8 cellular contexts compared by ENCODE assay signal in the genomic region with DNA sequence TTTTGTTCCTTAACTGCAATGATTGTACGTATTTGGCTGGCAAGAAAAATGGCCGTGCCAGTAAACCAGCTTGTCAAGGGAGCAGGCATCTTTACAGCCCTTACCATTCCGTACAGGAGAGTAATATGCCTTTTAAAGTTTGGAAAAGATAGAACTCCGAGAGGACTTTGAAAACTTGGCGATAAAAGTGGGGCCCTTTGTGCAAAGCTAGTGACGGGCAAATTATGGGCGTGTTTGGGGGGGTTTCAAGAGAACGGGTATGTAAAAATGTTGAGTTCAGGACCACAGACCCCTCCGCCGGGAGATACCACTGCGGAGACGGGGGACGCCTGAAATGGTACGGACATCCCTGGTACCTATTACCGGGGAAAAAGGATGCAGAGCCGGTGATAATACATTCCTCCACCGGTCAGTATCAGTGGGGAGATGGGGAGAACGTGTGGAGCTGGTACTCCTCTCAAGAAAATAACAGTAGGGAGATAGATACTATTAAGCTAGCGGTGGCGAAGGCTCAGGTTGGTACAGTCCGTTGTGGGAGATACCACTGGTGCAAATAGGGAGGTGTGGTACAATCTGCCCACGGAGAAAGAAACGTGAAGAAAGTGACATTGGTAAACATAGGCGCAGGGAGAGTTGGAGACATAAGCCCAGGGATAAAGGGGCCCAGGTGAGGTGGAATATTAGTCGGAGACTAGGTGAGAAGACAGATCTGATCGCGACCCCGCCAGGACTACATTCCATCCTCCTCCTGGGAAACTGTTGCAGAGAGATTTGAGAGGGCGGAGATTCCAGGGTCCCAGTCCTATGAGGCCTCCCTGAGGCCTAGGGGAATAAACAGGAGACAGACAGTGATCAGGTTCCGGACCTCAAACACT. TPM values are rescaled to one million over a fixed set of nuclear protein-coding genes. Genes with fewer than 3 reads are reported as not detected.
A peak's percentile ranks its signal among the peaks of the same experiment; 100 is the strongest.
DNase-seq lines count a peak whose midpoint lies in the region; ATAC-seq and TF ChIP-seq lines count a peak whose summit lies in the region.

No MANE protein-coding gene starts in this region.

- H4K20me1 ChIP-seq in neural cell (ENCODE audit: insufficient read depth), result no peaks in the 10 kb centered on the region

- peak overlapping the region; percentile 71 for H3K4me3 ChIP-seq in AG04450 (ENCODE audit: low read depth, low read length)
- peak overlapping the region; percentile 69 for H3K4me3 ChIP-seq in neural cell (ENCODE audit: low read length)

- TF ChIP-seq EP300 in neural cell (conservative IDR thresholded peaks at IDR 0.05; ENCODE audit: poor library complexity, severe bottlenecking), result no peak

- CTCF ChIA-PET in AG04450 (lab: Charles Lee) (no interaction called here), RWPE1 (lab: Yijun Ruan, JAX) (no interaction called here)

- POLR2A ChIA-PET in AG04450 (lab: Yijun Ruan, JAX) (no interaction called here), RWPE1 (lab: Yijun Ruan, JAX; ENCODE audit: low non-redundant PET) (interaction anchor here (0.6 kb wide), 1 partner anchor 501 kb away, joined by 3 read pairs; no protein-coding TSS in a partner anchor)

- H3K4me2 ChIP-seq in neural cell (ENCODE audit: low read length), result peak overlapping the region; percentile 35

- H3K36me3 ChIP-seq in neural cell (ENCODE audit: insufficient read depth, low read length), result no peaks in the 10 kb centered on the region

- ATAC-seq in GM19324 (IDR thresholded peaks at IDR 0.05; ENCODE audit: low FRiP score, unreplicated experiment), result peak; percentile 54
- ATAC-seq in foreskin keratinocyte, result peak; percentile 76

- no peaks in the 10 kb centered on the region for H3K4me1 ChIP-seq in foreskin keratinocyte

- H3K4me1 Mint-ChIP-seq in stimulated activated naive CD8-positive, alpha-beta T cell treated with anti-CD3 and anti-CD28 coated beads, Interleukin-15, Interleukin-2, amounts not matched to agents 100 ng/mL and 50 ng/mL, for 24 hours (ENCODE audit: low read depth), result peaks cover 30% of the 10 kb centered on the region

- no peaks in the 10 kb centered on the region for H3K79me2 ChIP-seq in neural cell (replicated peaks; ENCODE audit: insufficient read depth, low read length)

- no peaks in the 10 kb centered on the region for H3K27me3 Mint-ChIP-seq in stimulated activated naive CD8-positive, alpha-beta T cell treated with anti-CD3 and anti-CD28 coated beads, Interleukin-15, Interleukin-2, amounts not matched to agents 100 ng/mL and 50 ng/mL, for 24 hours

- H3K9ac ChIP-seq in neural cell (ENCODE audit: low read length), result peak overlapping the region; percentile 86

- H3K27ac ChIP-seq in AG04450 (ENCODE audit: low read depth, low read length) (peak overlapping the region; percentile 81), RWPE1 (peak overlapping the region; percentile 72), foreskin keratinocyte (peak overlapping the region; percentile 94), neural cell (ENCODE audit: low read length) (peak overlapping the region; percentile 88)

- TF ChIP-seq RAD21 in neural cell (conservative IDR thresholded peaks at IDR 0.05), result no peak

- TF ChIP-seq CTCF in AG04450 (IDR thresholded peaks at IDR 0.05; ENCODE audit: low read depth, low read length), result no peak
- no peak for TF ChIP-seq CTCF in RWPE1 (conservative IDR thresholded peaks at IDR 0.05; ENCODE audit: low read depth)
- TF ChIP-seq CTCF in foreskin keratinocyte (conservative IDR thresholded peaks at IDR 0.05), result no peak
- no peak for TF ChIP-seq CTCF in neural cell (IDR thresholded peaks at IDR 0.05; ENCODE audit: poor library complexity, severe bottlenecking)

- H3K27ac Mint-ChIP-seq in stimulated activated naive CD8-positive, alpha-beta T cell treated with anti-CD3 and anti-CD28 coated beads, Interleukin-15, Interleukin-2, amounts not matched to agents 100 ng/mL and 50 ng/mL, for 24 hours, result peak overlapping the region; percentile 99

- H3K9me3 Mint-ChIP-seq in stimulated activated naive CD8-positive, alpha-beta T cell treated with anti-CD3 and anti-CD28 coated beads, Interleukin-15, Interleukin-2, amounts not matched to agents 100 ng/mL and 50 ng/mL, for 24 hours, result peaks cover 3% of the 10 kb centered on the region

- peak overlapping the region; percentile 91 for H3K4me3 Mint-ChIP-seq in stimulated activated naive CD8-positive, alpha-beta T cell treated with anti-CD3 and anti-CD28 coated beads, Interleukin-15, Interleukin-2, amounts not matched to agents 100 ng/mL and 50 ng/mL, for 24 hours

- no peaks in the 10 kb centered on the region for H3K9me3 ChIP-seq in AG04450 (ENCODE audit: control insufficient read depth, insufficient read depth, low read length)
- no peaks in the 10 kb centered on the region for H3K9me3 ChIP-seq in neural cell (ENCODE audit: low read length)

- H2AFZ ChIP-seq in neural cell (ENCODE audit: low read depth, low read length), result peak overlapping the region; percentile 56

- H3F3A ChIP-seq in neural cell (ENCODE audit: insufficient read depth, low read length, poor library complexity, severe bottlenecking), result no peaks in the 10 kb centered on the region

- peak; percentile 61 for DNase-seq in AG04450 (ENCODE audit: low read depth, low spot score)
- DNase-seq in LoVo (ENCODE audit: low spot score), result peak; percentile 66
- peak; percentile 52 for DNase-seq in RWPE1 (ENCODE audit: low spot score)
- DNase-seq in activated naive CD4-positive, alpha-beta T cell (lab: John Stamatoyannopoulos, UW), result peak; percentile 30 to 68 (median 51)
- peak; percentile 69 to 83 for DNase-seq in foreskin keratinocyte

- H3K9me2 ChIP-seq in neural cell (ENCODE audit: insufficient read depth, low read length), result no peaks in the 10 kb centered on the region

- H3K27me3 ChIP-seq in AG04450 (ENCODE audit: control insufficient read depth, insufficient read depth, low read length) (no peaks in the 10 kb centered on the region), foreskin keratinocyte (no peaks in the 10 kb centered on the region), neural cell (ENCODE audit: insufficient read depth, low read depth, low read length) (no peaks in the 10 kb centered on the region)

- H3K36me3 Mint-ChIP-seq in stimulated activated naive CD8-positive, alpha-beta T cell treated with anti-CD3 and anti-CD28 coated beads, Interleukin-15, Interleukin-2, amounts not matched to agents 100 ng/mL and 50 ng/mL, for 24 hours (ENCODE audit: low read depth), result no peaks in the 10 kb centered on the region

TF ChIP-seq in neural cell, 6 proteins besides CTCF, POLR2A, EP300 and RAD21:
- TF ChIP-seq EZH2 (IDR thresholded peaks at IDR 0.05; ENCODE audit: borderline replicate concordance, insufficient read depth, low read length, poor library complexity, severe bottlenecking), result no peak
- TF ChIP-seq TAF1 (IDR thresholded peaks at IDR 0.05; ENCODE audit: low read depth), result no peak
- no peak for TF ChIP-seq POLR2AphosphoS5 (IDR thresholded peaks at IDR 0.05)
- TF ChIP-seq, protein P1, sequence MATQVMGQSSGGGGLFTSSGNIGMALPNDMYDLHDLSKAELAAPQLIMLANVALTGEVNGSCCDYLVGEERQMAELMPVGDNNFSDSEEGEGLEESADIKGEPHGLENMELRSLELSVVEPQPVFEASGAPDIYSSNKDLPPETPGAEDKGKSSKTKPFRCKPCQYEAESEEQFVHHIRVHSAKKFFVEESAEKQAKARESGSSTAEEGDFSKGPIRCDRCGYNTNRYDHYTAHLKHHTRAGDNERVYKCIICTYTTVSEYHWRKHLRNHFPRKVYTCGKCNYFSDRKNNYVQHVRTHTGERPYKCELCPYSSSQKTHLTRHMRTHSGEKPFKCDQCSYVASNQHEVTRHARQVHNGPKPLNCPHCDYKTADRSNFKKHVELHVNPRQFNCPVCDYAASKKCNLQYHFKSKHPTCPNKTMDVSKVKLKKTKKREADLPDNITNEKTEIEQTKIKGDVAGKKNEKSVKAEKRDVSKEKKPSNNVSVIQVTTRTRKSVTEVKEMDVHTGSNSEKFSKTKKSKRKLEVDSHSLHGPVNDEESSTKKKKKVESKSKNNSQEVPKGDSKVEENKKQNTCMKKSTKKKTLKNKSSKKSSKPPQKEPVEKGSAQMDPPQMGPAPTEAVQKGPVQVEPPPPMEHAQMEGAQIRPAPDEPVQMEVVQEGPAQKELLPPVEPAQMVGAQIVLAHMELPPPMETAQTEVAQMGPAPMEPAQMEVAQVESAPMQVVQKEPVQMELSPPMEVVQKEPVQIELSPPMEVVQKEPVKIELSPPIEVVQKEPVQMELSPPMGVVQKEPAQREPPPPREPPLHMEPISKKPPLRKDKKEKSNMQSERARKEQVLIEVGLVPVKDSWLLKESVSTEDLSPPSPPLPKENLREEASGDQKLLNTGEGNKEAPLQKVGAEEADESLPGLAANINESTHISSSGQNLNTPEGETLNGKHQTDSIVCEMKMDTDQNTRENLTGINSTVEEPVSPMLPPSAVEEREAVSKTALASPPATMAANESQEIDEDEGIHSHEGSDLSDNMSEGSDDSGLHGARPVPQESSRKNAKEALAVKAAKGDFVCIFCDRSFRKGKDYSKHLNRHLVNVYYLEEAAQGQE (IDR thresholded peaks at IDR 0.05; ENCODE audit: borderline replicate concordance), result no peak
- TF ChIP-seq SMC3 (conservative IDR thresholded peaks at IDR 0.05; ENCODE audit: poor library complexity), result no peak
- TF ChIP-seq MXI1 (conservative IDR thresholded peaks at IDR 0.05; ENCODE audit: poor library complexity, severe bottlenecking), result no peak

RNA-seq across cellular contexts. Expression of a gene that starts 14.5 kb away (rescaled TPM):
- polyA plus RNA-seq in AG04450 (2011; rRNA removed) (not detected in 2 replicates), foreskin keratinocyte (not detected in 2 replicates), neural cell (not detected in 2 replicates)
- not detected in 2 replicates for polyA minus RNA-seq in AG04450 (2011; rRNA and poly(A)+ RNA removed)
- total RNA-seq in foreskin keratinocyte, result not detected in 2 replicates
- not detected in 2 replicates for polyA minus RNA-seq in neural cell

RNA-seq across cellular contexts. Expression of a gene that starts 17.5 kb away (rescaled TPM):
- 2.4 and 3.6 TPM in 2 replicates for polyA plus RNA-seq in AG04450 (2011; rRNA removed)
- 2.1 and 3.4 TPM in 2 replicates for polyA minus RNA-seq in AG04450 (2011; rRNA and poly(A)+ RNA removed)
- total RNA-seq in foreskin keratinocyte, result 3.4 and 3.7 TPM in 2 replicates
- polyA plus RNA-seq in foreskin keratinocyte, result 1.1 and 1.3 TPM in 2 replicates
- 12.2 and 12.5 TPM in 2 replicates for polyA plus RNA-seq in neural cell
- 13.9 and 16.1 TPM in 2 replicates for polyA minus RNA-seq in neural cell

RNA-seq across cellular contexts. Expression of a gene that starts 50.2 kb away (rescaled TPM):
- 0.69 and 0.77 TPM in 2 replicates for polyA plus RNA-seq in AG04450 (2011; rRNA removed)
- polyA minus RNA-seq in AG04450 (2011; rRNA and poly(A)+ RNA removed), result 0.55 and 1.1 TPM in 2 replicates
- 1.1 and 1.3 TPM in 2 replicates for total RNA-seq in foreskin keratinocyte
- polyA plus RNA-seq in foreskin keratinocyte, result 0.69 and 0.76 TPM in 2 replicates
- 1.5 and 2.3 TPM in 2 replicates for polyA plus RNA-seq in neural cell
- polyA minus RNA-seq in neural cell, result 3.0 and 3.2 TPM in 2 replicates

Comparison
In these comparisons a context has a peak if more than half of its experiments do, and no peak if none do; other contexts are left out.
1. Peak in every context shown above with its lines: DNase-seq, ATAC-seq, H3K4me3 ChIP-seq and H3K27ac ChIP-seq.